1 cellular context compared by ENCODE assay signal in genomic region chr2:120177973-120178372, GRCh38.
TF ChIP-seq lines count a peak whose summit lies in the region.

No MANE protein-coding gene starts in this region.

TF ChIP-seq in GM23338, 12 proteins besides CTCF, POLR2A, EP300 and RAD21:
- no peak for TF ChIP-seq ZNF462 (CRISPR knock-in tag; IDR thresholded peaks at IDR 0.05)
